Comparison of ENCODE assay signal across 25 cellular contexts in the genomic region with DNA sequence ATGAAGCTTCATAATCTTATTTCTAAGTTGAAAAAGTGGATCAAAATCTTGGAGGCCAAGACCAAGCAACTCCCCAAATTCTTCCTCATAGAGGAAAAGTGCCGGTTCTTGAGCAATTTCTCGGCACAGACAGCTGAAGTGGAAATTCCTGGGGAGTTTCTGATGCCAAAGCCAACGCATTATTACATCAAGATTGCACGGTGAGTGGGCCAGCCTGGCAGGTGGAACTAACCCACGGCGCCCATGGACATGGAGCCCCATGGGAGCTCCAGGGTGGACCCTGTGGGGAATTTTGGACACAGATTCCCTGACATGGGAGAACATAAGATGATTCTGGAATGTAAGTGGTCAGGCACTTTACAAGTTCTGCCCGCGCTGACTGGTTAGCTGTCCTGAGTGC.
DNase-seq lines count a peak whose midpoint lies in the region; ATAC-seq and TF ChIP-seq lines count a peak whose summit lies in the region.
"Had no signal": no experiment of that assay in that cellular context is flagged by ENCODE, and none has a peak within 500 bp of the region (broad histone marks: within the 10 kb centered on the region; RNA-seq: fewer than 3 reads in every experiment).

No MANE protein-coding gene starts in this region.

- DNase-seq in D341Med (ENCODE audit: low spot score) (peak; percentile 14), astrocyte of the spinal cord (ENCODE audit: low read depth, low spot score) (peak; percentile 6), lung (ENCODE audit: low spot score) (peak; percentile 70), testis (peak; percentile 6), NCI-H1930 (lab: John Stamatoyannopoulos, UW) (no peak)
- no peak for DNase-seq in activated CD4-positive, alpha-beta T cell treated with anti-CD3 and anti-CD28 coated beads, Interleukin-2, amount 50 U/mL, for 1 hour
- DNase-seq: activated CD4-positive, alpha-beta T cell treated with anti-CD3 and anti-CD28 coated beads for 1 hour; AML-193; DMS53; effector memory CD8-positive, alpha-beta T cell; esophagus squamous epithelium; GDM1; IMR-90; NCI-H1417 treated with DMSO at 0.1 percent for 48 hours; NCI-H526; Peyer's patch; SJCRH30; stimulated activated CD4-positive, alpha-beta T cell treated with anti-CD3 and anti-CD28 coated beads, Interleukin-4, amount 100 ng/mL, for 4 hours; stomach; T-helper 1 cell; uterus had no signal

- WGBS in lung, 2 donors = 69 to 86% methylated on average over 8 of the region's 8 CpGs
- 87 to 96% methylated on average over 8 of the region's 8 CpGs for whole genome bisulfite sequencing in testis, 2 donors

- TF ChIP-seq CTCF in astrocyte of the spinal cord (IDR thresholded peaks at IDR 0.05; ENCODE audit: low read depth, low read length) (no peak), lung (IDR thresholded peaks at IDR 0.05; ENCODE audit: control extremely low read depth, extremely low read depth) (no peak), testis (IDR thresholded peaks at IDR 0.05) (no peak)

- ATAC-seq in lung (ENCODE audit: insufficient read depth, low FRiP score) = peak; percentile 58
- no peak for ATAC-seq in HG03095 (IDR thresholded peaks at IDR 0.05; ENCODE audit: unreplicated experiment)
- ATAC-seq: activated naive CD4-positive, alpha-beta T cell treated with anti-CD3 and anti-CD28 coated beads, Interleukin-2, amount 50 U/mL, for 72 hours; body of pancreas; effector memory CD8-positive, alpha-beta T cell had no signal

- intact Hi-C loops in testis (cut with DNase I; ENCODE audit: low total_unique reads) = no loop called here

- H3K4me3 ChIP-seq in astrocyte of the spinal cord (ENCODE audit: low read depth, low read length) (no peak overlapping the region), lung (no peak overlapping the region), testis (no peak overlapping the region)
- H3K4me3 ChIP-seq: body of pancreas, esophagus squamous epithelium, Peyer's patch, SJCRH30, stomach, uterus had no signal

- H3K9me3 ChIP-seq in lung (ENCODE audit: control insufficient read depth in 2 of 2, insufficient read depth in 1 of 2, low read length in 1 of 2) (no peaks in the 10 kb centered on the region), testis (no peaks in the 10 kb centered on the region)
- H3K9me3 ChIP-seq: body of pancreas, esophagus squamous epithelium, neutrophil, Peyer's patch, SJCRH30, stomach, uterus had no signal

- H3K36me3 ChIP-seq in lung (ENCODE audit: control insufficient read depth in 2 of 2, insufficient read depth in 2 of 2, low read length in 2 of 2) (peaks cover 18 to 56% of the 10 kb centered on the region in 2 donors), testis (ENCODE audit: low read depth, missing control alignments) (no peaks in the 10 kb centered on the region)
- H3K36me3 ChIP-seq: uterus had no signal

- TF ChIP-seq POLR2A in testis (IDR thresholded peaks at IDR 0.05) = no peak

- H3K27ac ChIP-seq in lung (ENCODE audit: low read depth in 1 of 2, low read length in 1 of 2) = peak overlapping the region in 1 of 2 donors; percentile 58
- H3K27ac ChIP-seq in testis = no peak overlapping the region
- H3K27ac ChIP-seq: body of pancreas, esophagus squamous epithelium, neutrophil, Peyer's patch, SJCRH30, stomach, uterus had no signal

- H3K4me1 ChIP-seq in lung (ENCODE audit: control insufficient read depth in 2 of 2, insufficient read depth in 2 of 2, low read length in 2 of 2) = peaks cover 0 to 4% of the 10 kb centered on the region in 2 donors
- no peaks in the 10 kb centered on the region for H3K4me1 ChIP-seq in testis
- H3K4me1 ChIP-seq: body of pancreas, esophagus squamous epithelium, Peyer's patch, SJCRH30, stomach, uterus had no signal

- in situ Hi-C loops in astrocyte of the spinal cord (cut with HindIII; ENCODE audit: low sequenced_read_pairs) = no loop called here

- no peaks in the 10 kb centered on the region for H3K27me3 ChIP-seq in lung (ENCODE audit: control insufficient read depth, insufficient read depth)
- H3K27me3 ChIP-seq in testis = no peaks in the 10 kb centered on the region
- H3K27me3 ChIP-seq: body of pancreas, esophagus squamous epithelium, neutrophil, Peyer's patch, SJCRH30, stomach, uterus had no signal

Comparison
In these comparisons a context has a peak if more than half of its experiments do, and no peak if none do; other contexts are left out.
1. DNase-seq: peak in D341Med (single experiment), astrocyte of the spinal cord (single experiment), lung (single experiment) and testis (single experiment); none in activated CD4-positive, alpha-beta T cell treated with anti-CD3 and anti-CD28 coated beads, Interleukin-2, amount 50 U/mL, for 1 hour (single experiment) and NCI-H1930 (0 of 2).